In the genomic region with DNA sequence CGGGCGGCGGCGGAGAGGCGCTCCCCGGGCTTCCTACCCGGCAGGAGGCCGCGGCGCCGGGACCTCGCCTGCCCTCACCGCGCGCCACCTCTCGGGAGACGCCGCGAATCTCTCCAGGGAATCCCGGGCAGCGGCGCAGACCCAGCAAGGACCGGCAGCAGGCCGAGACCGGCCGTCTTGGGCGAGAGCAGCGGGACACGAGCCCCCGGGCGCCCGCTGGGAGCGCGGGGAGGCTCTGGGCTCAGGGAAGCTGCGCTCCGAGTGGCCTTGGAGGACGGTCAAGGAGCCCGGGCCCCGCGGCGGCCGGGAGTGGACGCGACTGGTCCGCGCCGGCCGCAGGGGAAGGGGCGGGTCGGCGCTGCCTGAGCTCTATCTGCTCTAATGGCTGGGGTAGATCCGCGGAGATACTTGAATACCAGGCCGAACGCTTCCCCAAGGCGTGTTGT, we compare ENCODE assay signal across 9 cellular contexts. TPM values are rescaled to one million over a fixed set of nuclear protein-coding genes. Genes with fewer than 3 reads are reported as not detected.
DNase-seq lines count a peak whose midpoint lies in the region; ATAC-seq and TF ChIP-seq lines count a peak whose summit lies in the region.
"Had no signal": no experiment of that assay in that cellular context is flagged by ENCODE, and none has a peak within 500 bp of the region (broad histone marks: within the 10 kb centered on the region; RNA-seq: fewer than 3 reads in every experiment).

No MANE protein-coding gene starts in this region.

- no peak overlapping the region for H3K27ac ChIP-seq in CD8-positive, alpha-beta memory T cell (ENCODE audit: low read depth, low read length)
- no peak overlapping the region for H3K27ac ChIP-seq in esophagus muscularis mucosa (replicated peaks in 1 of 4)

- H3K4me3 ChIP-seq in CD8-positive, alpha-beta memory T cell (ENCODE audit: low read length), result no peak overlapping the region
- peak overlapping the region; percentile 47 to 56 (median 50) for H3K4me3 ChIP-seq in esophagus muscularis mucosa
- no peak overlapping the region for H3K4me3 ChIP-seq in neuron (ENCODE audit: low read length)

- TF ChIP-seq EP300 in esophagus muscularis mucosa (IDR thresholded peaks at IDR 0.05), result no peak

- peaks cover 6% of the 10 kb centered on the region for H3K4me1 ChIP-seq in CD8-positive, alpha-beta memory T cell (ENCODE audit: insufficient read depth, low read length)
- H3K4me1 ChIP-seq in esophagus muscularis mucosa (peaks cover 14 to 21% (median 18%) of the 10 kb centered on the region in 4 donors), neuron (ENCODE audit: insufficient read depth, low read length) (no peaks in the 10 kb centered on the region)

- peaks cover 0 to 3% (median 0%) of the 10 kb centered on the region in 5 donors for H3K9me3 Mint-ChIP-seq in CD8-positive, alpha-beta memory T cell

- POLR2A ChIA-PET in CD8-positive, alpha-beta memory T cell (lab: Charles Lee), result no interaction called here

- no peak for DNase-seq in CD8-positive, alpha-beta memory T cell
- DNase-seq in NCI-H526 treated with DMSO at 0.1 percent for 48 hours (lab: John Stamatoyannopoulos, UW), result peak; percentile 87
- DNase-seq in esophagus muscularis mucosa (ENCODE audit: extremely low spot score), result peak; percentile 87
- DNase-seq in RPMI8226, result no peak
- no peak for DNase-seq in pons (ENCODE audit: low spot score)

- intact Hi-C loops in esophagus muscularis mucosa (cut with DNase I), result loop anchor here (10.0 kb wide), 1 partner anchor 120 kb away; no protein-coding TSS in a partner anchor

- no peaks in the 10 kb centered on the region for H3K36me3 Mint-ChIP-seq in CD8-positive, alpha-beta memory T cell

- CTCF ChIA-PET in CD8-positive, alpha-beta memory T cell (lab: Charles Lee), result interaction anchor here (1.1 to 2.1 kb wide), 5 partner anchors 12 to 596 kb away, joined by 3 to 10 read pairs (median 4); no protein-coding TSS in a partner anchor

- no peak for TF ChIP-seq CTCF in esophagus muscularis mucosa (IDR thresholded peaks at IDR 0.05)

- H3K36me3 ChIP-seq in CD8-positive, alpha-beta memory T cell (ENCODE audit: insufficient read depth, low read length), result no peaks in the 10 kb centered on the region
- H3K36me3 ChIP-seq in esophagus muscularis mucosa (no peaks in the 10 kb centered on the region), neuron (ENCODE audit: insufficient read depth, low read length) (no peaks in the 10 kb centered on the region)

- TF ChIP-seq POLR2A in esophagus muscularis mucosa (IDR thresholded peaks at IDR 0.05; ENCODE audit: low read depth), result no peak

- no peak overlapping the region for H3K27ac Mint-ChIP-seq in CD8-positive, alpha-beta memory T cell

- H3K4me1 Mint-ChIP-seq in CD8-positive, alpha-beta memory T cell, result peaks cover 8 to 22% (median 10%) of the 10 kb centered on the region in 3 donors
- H3K4me1 Mint-ChIP-seq: neural crest cell had no signal

- ATAC-seq in GM21360 (IDR thresholded peaks at IDR 0.05; ENCODE audit: unreplicated experiment) (peak; percentile 27), GM18519 (IDR thresholded peaks at IDR 0.05; ENCODE audit: low FRiP score, unreplicated experiment) (no peak)

- H2AFZ ChIP-seq in neuron (ENCODE audit: low read depth, low read length), result peak overlapping the region; percentile 55

- 7% methylated on average over 12 of the region's 56 CpGs for WGBS in esophagus muscularis mucosa

- H3K27me3 ChIP-seq in CD8-positive, alpha-beta memory T cell (ENCODE audit: insufficient read depth, low read length, poor library complexity, severe bottlenecking), result peaks cover 28% of the 10 kb centered on the region
- H3K27me3 ChIP-seq in esophagus muscularis mucosa (peaks cover 0 to 97% (median 61%) of the 10 kb centered on the region in 4 donors), neuron (ENCODE audit: insufficient read depth, low read length) (peaks cover 64% of the 10 kb centered on the region)

- no peaks in the 10 kb centered on the region for H3K9me3 ChIP-seq in CD8-positive, alpha-beta memory T cell (ENCODE audit: low read length)
- H3K9me3 ChIP-seq in esophagus muscularis mucosa (no peaks in the 10 kb centered on the region), neuron (ENCODE audit: low read length) (no peaks in the 10 kb centered on the region)

- peak overlapping the region in 6 of 7 donors; percentile 13 to 74 (median 66) for H3K4me3 Mint-ChIP-seq in CD8-positive, alpha-beta memory T cell

- peaks cover 53 to 75% of the 10 kb centered on the region in 2 donors for H3K27me3 Mint-ChIP-seq in CD8-positive, alpha-beta memory T cell

RNA-seq across cellular contexts. Expression of a gene that starts 14.7 kb away (rescaled TPM):
- total RNA-seq in CD8-positive, alpha-beta memory T cell, result not detected
- not detected for polyA plus RNA-seq in CD8-positive, alpha-beta memory T cell
- total RNA-seq in esophagus muscularis mucosa, result under 1 TPM in 1 of 4 donors, not detected in 3; 0.17 TPM

RNA-seq across cellular contexts. Expression of a gene that starts 34.1 kb away (rescaled TPM):
- not detected for total RNA-seq in CD8-positive, alpha-beta memory T cell
- polyA plus RNA-seq in CD8-positive, alpha-beta memory T cell, result not detected
- total RNA-seq in esophagus muscularis mucosa, result not detected

RNA-seq across cellular contexts. Expression of a gene that starts 34.6 kb away (rescaled TPM):
- total RNA-seq in CD8-positive, alpha-beta memory T cell, result not detected
- polyA plus RNA-seq in CD8-positive, alpha-beta memory T cell, result not detected
- total RNA-seq in esophagus muscularis mucosa, result not detected
- total RNA-seq: neural crest cell had no signal

Comparison
In these comparisons a context has a peak if more than half of its experiments do, and no peak if none do; other contexts are left out.
1. DNase-seq: peak in NCI-H526 treated with DMSO at 0.1 percent for 48 hours (single experiment) and esophagus muscularis mucosa (single experiment); none in CD8-positive, alpha-beta memory T cell (0 of 5), RPMI8226 (single experiment) and pons (single experiment).
2. H3K4me3 ChIP-seq: peak in esophagus muscularis mucosa (4 of 4); none in CD8-positive, alpha-beta memory T cell (single experiment) and neuron (single experiment).